14 cellular contexts compared by ENCODE assay signal in genomic region chrX:139290310-139290709, GRCh38.
DNase-seq lines count a peak whose midpoint lies in the region; ATAC-seq, FAIRE-seq and TF ChIP-seq lines count a peak whose summit lies in the region.
"Had no signal": no experiment of that assay in that cellular context is flagged by ENCODE, and none has a peak within 500 bp of the region (broad histone marks: within the 10 kb centered on the region; RNA-seq: fewer than 3 reads in every experiment).

No MANE protein-coding gene starts in this region.

- H3K4me2 ChIP-seq in astrocyte (ENCODE audit: low read length), result no peak overlapping the region
- H3K4me2 ChIP-seq in smooth muscle cell, result no peak overlapping the region

- H3K4me1 ChIP-seq in astrocyte (ENCODE audit: insufficient read depth, low read length) (no peaks in the 10 kb centered on the region), smooth muscle cell (ENCODE audit: low read depth) (no peaks in the 10 kb centered on the region)

- H3K9me3 Mint-ChIP-seq in astrocyte (ENCODE audit: unreplicated experiment), result no peaks in the 10 kb centered on the region
- H3K9me3 Mint-ChIP-seq: dendritic cell treated with granulocyte-macrophage colony-stimulating factor and Interleukin-4, amounts not matched to agents 40 ng/mL and 50 ng/mL, for 4 days had no signal

- no peaks in the 10 kb centered on the region for H3K36me3 ChIP-seq in astrocyte (ENCODE audit: insufficient read depth, low read length)
- no peaks in the 10 kb centered on the region for H3K36me3 ChIP-seq in smooth muscle cell (ENCODE audit: low read depth)

- peak; percentile 13 for DNase-seq in GM04503 (ENCODE audit: low read depth)
- peak; percentile 72 for DNase-seq in astrocyte (ENCODE audit: low read depth)
- no peak for DNase-seq in stimulated activated CD4-positive, alpha-beta T cell treated with anti-CD3 and anti-CD28 coated beads, Interleukin-4, amount 100 ng/mL, for 24 hours
- DNase-seq in NCI-H748 treated with DMSO at 0.1 percent for 48 hours (lab: John Stamatoyannopoulos, UW), result no peak
- no peak for DNase-seq in smooth muscle cell (lab: John Stamatoyannopoulos, UW; ENCODE audit: unreplicated experiment)
- no peak for DNase-seq in COR-L47 (lab: John Stamatoyannopoulos, UW)
- DNase-seq: EL, mucosa of descending colon, NCI-H1048, NCI-H526, Right ventricle myocardium superior had no signal

- H3K4me3 ChIP-seq in astrocyte (ENCODE audit: insufficient read depth, low read depth, low read length) (no peak overlapping the region), smooth muscle cell (no peak overlapping the region)
- H3K4me3 ChIP-seq: mucosa of descending colon had no signal

- FAIRE-seq in astrocyte (lab: Jason Lieb, UNC), result no peak

- ATAC-seq in GM21360 (IDR thresholded peaks at IDR 0.05; ENCODE audit: unreplicated experiment) (peak; percentile 66), HG03432 (IDR thresholded peaks at IDR 0.05; ENCODE audit: unreplicated experiment) (peak; percentile 84)
- ATAC-seq: mucosa of descending colon had no signal

- H3K4me3 Mint-ChIP-seq in astrocyte (ENCODE audit: unreplicated experiment), result no peak overlapping the region
- H3K4me3 Mint-ChIP-seq: dendritic cell treated with granulocyte-macrophage colony-stimulating factor and Interleukin-4, amounts not matched to agents 40 ng/mL and 50 ng/mL, for 4 days had no signal

- H3K9ac ChIP-seq in astrocyte (ENCODE audit: low read length), result no peak overlapping the region
- H3K9ac ChIP-seq in smooth muscle cell (ENCODE audit: low read depth), result no peak overlapping the region

- no peak overlapping the region for H3K27ac Mint-ChIP-seq in astrocyte (ENCODE audit: unreplicated experiment)
- H3K27ac Mint-ChIP-seq: dendritic cell treated with granulocyte-macrophage colony-stimulating factor and Interleukin-4, amounts not matched to agents 40 ng/mL and 50 ng/mL, for 4 days had no signal

- H2AFZ ChIP-seq in astrocyte (ENCODE audit: low read depth, low read length), result no peak overlapping the region
- H2AFZ ChIP-seq in smooth muscle cell (ENCODE audit: low read depth), result no peak overlapping the region

- H3K27ac ChIP-seq in astrocyte (ENCODE audit: low read depth, low read length) (no peak overlapping the region), smooth muscle cell (ENCODE audit: low read depth) (no peak overlapping the region)

- H3K9me3 ChIP-seq in astrocyte (ENCODE audit: insufficient read depth, low read depth, low read length) (no peaks in the 10 kb centered on the region), smooth muscle cell (replicated peaks; ENCODE audit: low read depth) (no peaks in the 10 kb centered on the region)
- H3K9me3 ChIP-seq: mucosa of descending colon had no signal

- H3F3A ChIP-seq in smooth muscle cell (ENCODE audit: low read depth), result no peaks in the 10 kb centered on the region

- TF ChIP-seq CTCF in astrocyte (IDR thresholded peaks at IDR 0.05; ENCODE audit: insufficient read depth, low read depth, low read length) (no peak), smooth muscle cell (IDR thresholded peaks at IDR 0.05; ENCODE audit: borderline replicate concordance, insufficient read depth, poor library complexity, severe bottlenecking) (no peak)

- 30% methylated on average over 1 of the region's 1 CpG for WGBS in smooth muscle cell (ENCODE audit: low lambda C conversion rate)

- H3K79me2 ChIP-seq in astrocyte (ENCODE audit: insufficient read depth, low read length), result no peaks in the 10 kb centered on the region
- H3K79me2 ChIP-seq in smooth muscle cell (ENCODE audit: low read depth), result no peaks in the 10 kb centered on the region

- no peaks in the 10 kb centered on the region for H3K27me3 Mint-ChIP-seq in astrocyte (ENCODE audit: low read depth, unreplicated experiment)

- H3K4me1 Mint-ChIP-seq in astrocyte (ENCODE audit: low read depth, unreplicated experiment), result peaks cover 8% of the 10 kb centered on the region

- H4K20me1 ChIP-seq in astrocyte (ENCODE audit: insufficient read depth, low read length) (no peaks in the 10 kb centered on the region), smooth muscle cell (ENCODE audit: low read depth) (no peaks in the 10 kb centered on the region)

- no peaks in the 10 kb centered on the region for H3K36me3 Mint-ChIP-seq in astrocyte (ENCODE audit: low read depth, unreplicated experiment)

- H3K27me3 ChIP-seq in astrocyte (ENCODE audit: insufficient read depth, low read length) (no peaks in the 10 kb centered on the region), smooth muscle cell (ENCODE audit: low read depth) (no peaks in the 10 kb centered on the region)

Comparison
In these comparisons a context has a peak if more than half of its experiments do, and no peak if none do; other contexts are left out.
1. DNase-seq: peak in GM04503 (single experiment) and astrocyte (single experiment); none in stimulated activated CD4-positive, alpha-beta T cell treated with anti-CD3 and anti-CD28 coated beads, Interleukin-4, amount 100 ng/mL, for 24 hours (single experiment), NCI-H748 treated with DMSO at 0.1 percent for 48 hours (single experiment), smooth muscle cell (single experiment) and COR-L47 (single experiment).